1 cellular context compared by ENCODE assay signal in genomic region chr2:61949458-61950107, GRCh38.
TF ChIP-seq lines count a peak whose summit lies in the region.

No MANE protein-coding gene starts in this region.

TF ChIP-seq in HCT116, 20 proteins besides CTCF, POLR2A, EP300 and RAD21 (continued from another document):
- TF ChIP-seq ZBTB33 (IDR thresholded peaks at IDR 0.05; ENCODE audit: extremely low read depth, insufficient replicate concordance, low read length) (no peak), ATF3 (IDR thresholded peaks at IDR 0.05) (no peak)
